Comparison of ENCODE assay signal across 20 cellular contexts in the genomic region with DNA sequence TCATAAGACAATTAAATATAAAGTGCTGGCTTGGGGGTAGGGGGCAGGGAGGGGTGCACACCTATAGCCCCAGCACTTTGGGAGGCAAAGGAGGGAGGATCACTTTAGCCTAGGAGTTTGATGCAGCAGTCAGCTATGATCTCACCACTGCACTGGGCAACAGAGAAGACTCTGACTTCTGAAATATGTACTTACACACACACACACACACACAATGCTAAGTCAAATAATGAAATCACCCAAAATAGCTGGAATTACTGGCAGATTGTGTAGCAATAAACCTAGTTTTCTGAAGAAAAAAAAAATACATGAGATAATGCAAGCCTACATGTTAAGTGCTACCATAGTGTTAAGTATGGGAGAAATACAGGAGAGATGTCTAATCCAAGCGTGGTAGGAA.
DNase-seq lines count a peak whose midpoint lies in the region; ATAC-seq and TF ChIP-seq lines count a peak whose summit lies in the region.
"Had no signal": no experiment of that assay in that cellular context is flagged by ENCODE, and none has a peak within 500 bp of the region (broad histone marks: within the 10 kb centered on the region; RNA-seq: fewer than 3 reads in every experiment).

No MANE protein-coding gene starts in this region.

- DNase-seq in DMS53 (lab: John Stamatoyannopoulos, UW): peak; percentile 65
- peak; percentile 46 for DNase-seq in NCI-H226
- DNase-seq in choroid plexus epithelial cell (ENCODE audit: low read depth): peak; percentile 94
- no peak for DNase-seq in mucosa of descending colon
- DNase-seq in foreskin keratinocyte: no peak
- no peak for DNase-seq in NCI-H2171 treated with DMSO at 0.1 percent for 48 hours (lab: John Stamatoyannopoulos, UW)
- DNase-seq: activated CD4-positive, alpha-beta T cell treated with anti-CD3 and anti-CD28 coated beads, Interleukin-2, amount 50 U/mL, for 4 hours; activated naive CD4-positive, alpha-beta T cell treated with Interleukin-2 at 50 U/mL for 16 hours; activated T-cell treated with anti-CD3 and anti-CD28 coated beads for 4 hours; COR-L47; dorsolateral prefrontal cortex; GDM1; hippocampal formation; kidney; mesendoderm; retina; stimulated activated CD4-positive, alpha-beta T cell treated with anti-CD3 and anti-CD28 coated beads, Interleukin-4, amount 100 ng/mL, for 1 hour had no signal

- H3K4me1 ChIP-seq in muscle layer of duodenum (ENCODE audit: control insufficient read depth in 1 of 2, insufficient read depth in 2 of 2, low read length in 2 of 2) (peaks cover 0 to 4% of the 10 kb centered on the region in 2 donors), mucosa of descending colon (ENCODE audit: low read depth) (no peaks in the 10 kb centered on the region), foreskin keratinocyte (peaks cover 3% of the 10 kb centered on the region)

- H3K36me3 ChIP-seq in muscle layer of duodenum (ENCODE audit: control insufficient read depth in 1 of 2, insufficient read depth in 2 of 2, low read length in 2 of 2): no peaks in the 10 kb centered on the region
- no peaks in the 10 kb centered on the region for H3K36me3 ChIP-seq in mucosa of descending colon (ENCODE audit: low read depth)

- H3K27ac ChIP-seq in muscle layer of duodenum (ENCODE audit: low read length) (peak overlapping the region; percentile 36), foreskin keratinocyte (no peak overlapping the region)
- H3K27ac ChIP-seq: dorsolateral prefrontal cortex, KMS-11 had no signal

- H3K27me3 ChIP-seq in muscle layer of duodenum (ENCODE audit: low read depth, low read length): no peaks in the 10 kb centered on the region
- H3K27me3 ChIP-seq in foreskin keratinocyte: no peaks in the 10 kb centered on the region
- H3K27me3 ChIP-seq: dorsolateral prefrontal cortex had no signal

- ATAC-seq in mucosa of descending colon: no peak
- no peak for ATAC-seq in foreskin keratinocyte
- no peak for ATAC-seq in HG03175 (IDR thresholded peaks at IDR 0.05; ENCODE audit: unreplicated experiment)

- H3K4me3 ChIP-seq in choroid plexus epithelial cell (ENCODE audit: low read depth, low read length) (no peak overlapping the region), muscle layer of duodenum (ENCODE audit: low read depth in 1 of 2, low read length in 2 of 2) (no peak overlapping the region), mucosa of descending colon (no peak overlapping the region)
- H3K4me3 ChIP-seq: dorsolateral prefrontal cortex had no signal

- intact Hi-C loops in mucosa of descending colon (cut with DNase I, micrococcal nuclease): no loop called here

- no peak for TF ChIP-seq CTCF in choroid plexus epithelial cell (conservative IDR thresholded peaks at IDR 0.05; ENCODE audit: low read depth, low read length)
- no peak for TF ChIP-seq CTCF in mucosa of descending colon (IDR thresholded peaks at IDR 0.05)
- no peak for TF ChIP-seq CTCF in foreskin keratinocyte (conservative IDR thresholded peaks at IDR 0.05)

- no peaks in the 10 kb centered on the region for H3K9me3 ChIP-seq in muscle layer of duodenum (ENCODE audit: control insufficient read depth in 1 of 2, low read length in 2 of 2)
- no peaks in the 10 kb centered on the region for H3K9me3 ChIP-seq in mucosa of descending colon

Comparison
In these comparisons a context has a peak if more than half of its experiments do, and no peak if none do; other contexts are left out.
1. DNase-seq: peak in DMS53 (single experiment), NCI-H226 (single experiment) and choroid plexus epithelial cell (single experiment); none in mucosa of descending colon (0 of 3), foreskin keratinocyte (0 of 2) and NCI-H2171 treated with DMSO at 0.1 percent for 48 hours (single experiment).